In the genomic region with DNA sequence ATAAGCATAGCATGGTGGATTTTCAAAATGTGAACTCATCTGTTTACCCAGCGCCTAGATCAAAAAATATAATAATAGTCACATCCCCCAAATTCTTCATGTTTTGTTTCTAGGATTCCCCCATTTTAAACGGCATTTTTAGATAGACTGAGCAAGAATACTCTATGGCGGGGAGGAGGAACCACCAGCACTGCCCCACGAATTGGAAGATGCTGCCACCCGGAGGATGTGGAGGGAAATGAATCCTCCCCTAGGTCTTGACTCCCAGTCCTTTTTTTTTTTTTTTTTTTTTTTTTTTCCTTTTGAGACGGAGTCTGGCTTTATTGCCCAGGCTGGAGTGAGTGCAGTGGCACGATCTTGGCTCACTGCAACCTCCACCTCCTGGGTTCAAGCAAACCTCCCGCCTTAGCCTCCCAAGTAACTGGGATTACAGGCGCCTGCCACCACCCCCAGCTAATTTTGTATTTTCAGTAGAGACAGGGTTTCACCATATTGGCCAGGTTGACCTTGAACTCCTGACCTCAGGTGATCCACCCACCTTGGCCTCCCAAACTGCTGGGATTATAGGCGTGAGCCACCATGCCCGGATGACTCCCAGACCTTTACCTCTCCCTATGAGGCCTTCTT, we compare ENCODE assay signal across 8 cellular contexts. TPM values are rescaled to one million over a fixed set of nuclear protein-coding genes. Genes with fewer than 3 reads are reported as not detected.
A peak's percentile ranks its signal among the peaks of the same experiment; 100 is the strongest.
DNase-seq lines count a peak whose midpoint lies in the region; ATAC-seq and TF ChIP-seq lines count a peak whose summit lies in the region.
"Not testable (repeated sequence)": the region's sequence is repeated elsewhere in the genome, so short reads cannot be mapped to it uniquely, and the experiment has no call there.

No MANE protein-coding gene starts in this region.

- H3K27me3 ChIP-seq in CD4-positive, CD25-positive, alpha-beta regulatory T cell (ENCODE audit: control insufficient read depth, insufficient read depth, low read length), result peaks cover 16% of the 10 kb centered on the region
- peaks cover 51% of the 10 kb centered on the region for H3K27me3 ChIP-seq in GM23248 (replicated peaks; ENCODE audit: insufficient read depth)
- peaks cover 44% of the 10 kb centered on the region for H3K27me3 ChIP-seq in SJSA1 (replicated peaks)

- not testable (repeated sequence) for H3K4me2 ChIP-seq in GM23248 (ENCODE audit: unreplicated experiment)

- TF ChIP-seq CTCF in epithelial cell of esophagus (IDR thresholded peaks at IDR 0.05; ENCODE audit: insufficient read depth, low read depth, low read length, missing control alignments), result peak; percentile 75

- not testable (repeated sequence) for H3K36me3 Mint-ChIP-seq in CD4-positive, CD25-positive, alpha-beta regulatory T cell; memory B cell

- H4K20me1 ChIP-seq in GM23248 (ENCODE audit: insufficient read depth), result not testable (repeated sequence)

- H3K9me3 ChIP-seq in CD4-positive, CD25-positive, alpha-beta regulatory T cell (ENCODE audit: control insufficient read depth in 2 of 2, low read length in 2 of 2); GM23248 (ENCODE audit: low read depth); SJSA1 (replicated peaks): not testable (repeated sequence)

- not testable (repeated sequence) for H3K4me1 Mint-ChIP-seq in CD4-positive, CD25-positive, alpha-beta regulatory T cell; memory B cell

- H3K36me3 ChIP-seq in CD4-positive, CD25-positive, alpha-beta regulatory T cell (ENCODE audit: control insufficient read depth, insufficient read depth, low read length); GM23248 (ENCODE audit: low read depth); SJSA1: not testable (repeated sequence)

- not testable (repeated sequence) for H3K4me3 ChIP-seq in CD4-positive, CD25-positive, alpha-beta regulatory T cell (ENCODE audit: low read depth, low read length); GM23248; SJSA1; epithelial cell of esophagus (ENCODE audit: low read length)

- peak; percentile 25 to 67 (median 49) for DNase-seq in CD4-positive, CD25-positive, alpha-beta regulatory T cell
- DNase-seq in GM23248, result peak; percentile 88
- DNase-seq in NCI-H146 (lab: John Stamatoyannopoulos, UW), result peak; percentile 66
- peak; percentile 60 to 85 for DNase-seq in SJSA1 (ENCODE audit: low read depth in 1 of 2, low spot score in 2 of 2)
- DNase-seq in activated T-helper 1 cell treated with Interleukin-2 at 50 U/mL for 16 hours (ENCODE audit: low read depth), result peak; percentile 15
- peak; percentile 79 for DNase-seq in epithelial cell of esophagus (ENCODE audit: low read depth)
- peak; percentile 43 for DNase-seq in memory B cell (ENCODE audit: low spot score in 2 of 2)
- DNase-seq in stimulated activated CD4-positive, alpha-beta T cell treated with anti-CD3 and anti-CD28 coated beads, TNF-alpha, amount 100 ng/mL, for 1 hour (ENCODE audit: low read depth in 3 of 3, low spot score in 1 of 3), result peak in 2 of 3 donors; percentile 21 to 28

- H3K27me3 Mint-ChIP-seq in CD4-positive, CD25-positive, alpha-beta regulatory T cell, result peaks cover 33% of the 10 kb centered on the region
- H3K27me3 Mint-ChIP-seq in memory B cell, result peaks cover 17% of the 10 kb centered on the region

- H3K4me3 Mint-ChIP-seq in CD4-positive, CD25-positive, alpha-beta regulatory T cell; memory B cell: not testable (repeated sequence)

- peak; percentile 50 to 62 for ATAC-seq in CD4-positive, CD25-positive, alpha-beta regulatory T cell (ENCODE audit: low read depth in 2 of 2)
- peak; percentile 89 for ATAC-seq in memory B cell (ENCODE audit: low read depth)

- H3K27ac ChIP-seq in CD4-positive, CD25-positive, alpha-beta regulatory T cell (ENCODE audit: insufficient read depth, low read length, poor library complexity, severe bottlenecking); GM23248; SJSA1: not testable (repeated sequence)

- H3F3A ChIP-seq in GM23248 (ENCODE audit: insufficient read depth), result not testable (repeated sequence)

- not testable (repeated sequence) for H3K9me2 ChIP-seq in GM23248 (ENCODE audit: insufficient read depth)

- H3K4me1 ChIP-seq in CD4-positive, CD25-positive, alpha-beta regulatory T cell (ENCODE audit: control insufficient read depth, insufficient read depth, low read length, poor library complexity, severe bottlenecking); GM23248 (ENCODE audit: insufficient read depth); SJSA1 (replicated peaks): not testable (repeated sequence)

- not testable (repeated sequence) for H3K79me2 ChIP-seq in GM23248 (ENCODE audit: insufficient read depth)

- H3K27ac Mint-ChIP-seq in CD4-positive, CD25-positive, alpha-beta regulatory T cell; memory B cell: not testable (repeated sequence)

- in situ Hi-C loops in GM23248 (cut with MboI), result loop anchor here (10.0 to 25.0 kb wide), 2 partner anchors 179 to 356 kb away; no protein-coding TSS in a partner anchor

- WGBS in GM23248 (ENCODE audit: low coverage in 1 of 2, low lambda C conversion rate in 2 of 2, missing lambda C conversion rate in 2 of 2), 2 experiments, result 17 to 19% methylated on average over 10 to 11 of the region's 11 CpGs

- H3K9me3 Mint-ChIP-seq in CD4-positive, CD25-positive, alpha-beta regulatory T cell; memory B cell: not testable (repeated sequence)

- H3K9ac ChIP-seq in GM23248, result not testable (repeated sequence)

- not testable (repeated sequence) for H2AFZ ChIP-seq in GM23248

RNA-seq across cellular contexts. Expression of a gene that starts 7.5 kb away (rescaled TPM):
- total RNA-seq in CD4-positive, CD25-positive, alpha-beta regulatory T cell, result not detected
- polyA plus RNA-seq in CD4-positive, CD25-positive, alpha-beta regulatory T cell, result not detected
- total RNA-seq in GM23248 (2014; rRNA removed; shearing (Covaris generic)), result not detected in 2 replicates
- not detected in 2 replicates for polyA plus RNA-seq in GM23248 (2016; fragmentation: Nextera tagmentation; extraction: Ambion mirVana)
- not detected in 2 replicates for total RNA-seq in SJSA1 (2014; rRNA removed; shearing (Covaris generic))

Comparison
In these comparisons a context has a peak if more than half of its experiments do, and no peak if none do; other contexts are left out.
1. DNase-seq: peak in every context shown above with its lines; median percentile 88 in GM23248; 79 in epithelial cell of esophagus; 72 in SJSA1; 66 in NCI-H146; 49 in CD4-positive, CD25-positive, alpha-beta regulatory T cell; 43 in memory B cell; 24 in stimulated activated CD4-positive, alpha-beta T cell treated with anti-CD3 and anti-CD28 coated beads, TNF-alpha, amount 100 ng/mL, for 1 hour; 15 in activated T-helper 1 cell treated with Interleukin-2 at 50 U/mL for 16 hours.